Comparison of ENCODE assay signal across 20 cellular contexts in the genomic region with DNA sequence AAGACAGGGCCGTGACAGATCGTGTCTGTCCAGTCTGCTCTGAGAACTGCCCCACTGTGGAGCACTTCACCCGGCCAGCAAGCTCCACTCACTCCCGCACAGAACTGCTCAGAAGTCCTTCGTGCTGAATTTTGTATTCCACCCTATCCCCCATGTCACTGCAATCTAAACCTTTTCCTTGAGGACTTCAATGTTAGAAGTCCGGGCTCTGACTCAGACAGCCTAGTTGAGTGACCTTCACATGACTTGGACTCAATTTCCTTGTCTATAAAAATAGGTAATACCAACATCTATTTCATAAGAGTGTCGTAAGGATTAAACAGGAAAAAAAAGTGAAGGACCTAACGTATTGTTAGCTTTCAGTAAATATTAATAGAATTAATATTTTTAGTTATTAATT.
DNase-seq lines count a peak whose midpoint lies in the region; ATAC-seq, FAIRE-seq and TF ChIP-seq lines count a peak whose summit lies in the region.
"Had no signal": no experiment of that assay in that cellular context is flagged by ENCODE, and none has a peak within 500 bp of the region (broad histone marks: within the 10 kb centered on the region; RNA-seq: fewer than 3 reads in every experiment).

No MANE protein-coding gene starts in this region.

- no peaks in the 10 kb centered on the region for H3K27me3 Mint-ChIP-seq in stimulated activated memory B cell treated with anti-CD40 and anti-IgM and Interleukin-4, amounts not matched to agents 10 μg/mL and 1 μg/mL and 100 μg/mL, for 72 hours

- DNase-seq in ELR (ENCODE audit: low read depth) (peak; percentile 11), bronchial epithelial cell (ENCODE audit: low read depth) (peak; percentile 31), mucosa of descending colon (no peak), MG63 (no peak), D721Med (ENCODE audit: insufficient read length, low spot score) (no peak), NAMALWA (ENCODE audit: low spot score) (no peak)
- DNase-seq: CD8-positive, alpha-beta T cell; DMS79; KBM-7; MV-4-11; NCI-H1417; NCI-H187; NCI-H345; NCI-H524 treated with DMSO at 0.1 percent for 48 hours; PC-3 had no signal

- peaks cover 37% of the 10 kb centered on the region for H3K4me1 Mint-ChIP-seq in stimulated activated memory B cell treated with anti-CD40 and anti-IgM and Interleukin-4, amounts not matched to agents 10 μg/mL and 1 μg/mL and 100 μg/mL, for 72 hours

- ATAC-seq in mucosa of descending colon: peak; percentile 69
- no peak for ATAC-seq in stimulated activated memory B cell treated with anti-CD40 and anti-IgM and Interleukin-4, amounts not matched to agents 10 μg/mL and 1 μg/mL and 100 μg/mL, for 72 hours
- ATAC-seq in GM21447 (IDR thresholded peaks at IDR 0.05; ENCODE audit: unreplicated experiment): no peak
- ATAC-seq: CD8-positive, alpha-beta T cell; HCT116; PC-3 had no signal

- peak overlapping the region; percentile 82 for H3K27ac Mint-ChIP-seq in stimulated activated memory B cell treated with anti-CD40 and anti-IgM and Interleukin-4, amounts not matched to agents 10 μg/mL and 1 μg/mL and 100 μg/mL, for 72 hours
- H3K27ac Mint-ChIP-seq: CD8-positive, alpha-beta T cell had no signal

- intact Hi-C loops in mucosa of descending colon (cut with DNase I, micrococcal nuclease): no loop called here

- H3K4me3 ChIP-seq in bronchial epithelial cell (ENCODE audit: low read depth, low read length): no peak overlapping the region
- H3K4me3 ChIP-seq in mucosa of descending colon: no peak overlapping the region
- H3K4me3 ChIP-seq in MG63: no peak overlapping the region
- H3K4me3 ChIP-seq: BLaER1 had no signal

- FAIRE-seq in bronchial epithelial cell (lab: Jason Lieb, UNC) (no peak), D721Med (lab: Jason Lieb, UNC) (no peak)
- FAIRE-seq: A204.1 had no signal

- no peaks in the 10 kb centered on the region for H3K36me3 Mint-ChIP-seq in stimulated activated memory B cell treated with anti-CD40 and anti-IgM and Interleukin-4, amounts not matched to agents 10 μg/mL and 1 μg/mL and 100 μg/mL, for 72 hours
- H3K36me3 Mint-ChIP-seq: CD8-positive, alpha-beta T cell had no signal

- H3K4me3 Mint-ChIP-seq in stimulated activated memory B cell treated with anti-CD40 and anti-IgM and Interleukin-4, amounts not matched to agents 10 μg/mL and 1 μg/mL and 100 μg/mL, for 72 hours: no peak overlapping the region
- H3K4me3 Mint-ChIP-seq: CD8-positive, alpha-beta T cell had no signal

- H3K27me3 ChIP-seq in bronchial epithelial cell (ENCODE audit: control insufficient read depth, insufficient read depth, low read length) (no peaks in the 10 kb centered on the region), MG63 (no peaks in the 10 kb centered on the region)

- no peaks in the 10 kb centered on the region for H3K36me3 ChIP-seq in bronchial epithelial cell (ENCODE audit: control insufficient read depth, insufficient read depth, low read length)
- no peaks in the 10 kb centered on the region for H3K36me3 ChIP-seq in mucosa of descending colon (ENCODE audit: low read depth)
- H3K36me3 ChIP-seq in MG63: no peaks in the 10 kb centered on the region
- H3K36me3 ChIP-seq: BLaER1 had no signal

- TF ChIP-seq CTCF in bronchial epithelial cell (IDR thresholded peaks at IDR 0.05; ENCODE audit: insufficient read depth, low read length, severe bottlenecking) (no peak), mucosa of descending colon (IDR thresholded peaks at IDR 0.05) (no peak), D721Med (IDR thresholded peaks at IDR 0.05; ENCODE audit: insufficient read depth, missing control alignments) (no peak)

- no peaks in the 10 kb centered on the region for H3K4me1 ChIP-seq in mucosa of descending colon (ENCODE audit: low read depth)

- H3K9me3 ChIP-seq in mucosa of descending colon (no peaks in the 10 kb centered on the region), MG63 (no peaks in the 10 kb centered on the region)
- H3K9me3 ChIP-seq: BLaER1 had no signal

- H3K9me3 Mint-ChIP-seq in stimulated activated memory B cell treated with anti-CD40 and anti-IgM and Interleukin-4, amounts not matched to agents 10 μg/mL and 1 μg/mL and 100 μg/mL, for 72 hours: no peaks in the 10 kb centered on the region
- H3K9me3 Mint-ChIP-seq: CD8-positive, alpha-beta T cell had no signal

Comparison
In these comparisons a context has a peak if more than half of its experiments do, and no peak if none do; other contexts are left out.
1. DNase-seq: peak in ELR (single experiment) and bronchial epithelial cell (single experiment); none in mucosa of descending colon (0 of 3), MG63 (single experiment), D721Med (single experiment) and NAMALWA (single experiment).